Comparison of ENCODE assay signal across 8 cellular contexts in genomic region chr11:9461068-9461759, GRCh38.
DNase-seq lines count a peak whose midpoint lies in the region; ATAC-seq and TF ChIP-seq lines count a peak whose summit lies in the region.

No MANE protein-coding gene starts in this region.

- DNase-seq in AG20443 (ENCODE audit: low spot score) (peak; percentile 92), NCI-H345 treated with DMSO at 0.1 percent for 48 hours (lab: John Stamatoyannopoulos, UW; ENCODE audit: unreplicated experiment) (peak; percentile 85), coronary artery (ENCODE audit: low spot score) (peak; percentile 96), left kidney (ENCODE audit: low read depth, low spot score) (peak; percentile 97)
- DNase-seq in activated CD4-positive, alpha-beta T cell treated with anti-CD3 and anti-CD28 coated beads for 4 hours = peak; percentile 72 to 77
- peak; percentile 76 to 80 for DNase-seq in stimulated activated CD4-positive, alpha-beta T cell treated with anti-CD3 and anti-CD28 coated beads, Interleukin-2, amount 100 ng/mL, for 24 hours

- H3K27ac ChIP-seq in coronary artery = peak overlapping the region; percentile 95 to 99

- no peak for TF ChIP-seq CTCF in coronary artery (IDR thresholded peaks at IDR 0.05)

- H3K4me3 ChIP-seq in coronary artery = peak overlapping the region; percentile 77

- ATAC-seq in GM19035 (IDR thresholded peaks at IDR 0.05; ENCODE audit: unreplicated experiment) (peak; percentile 51), HG03280 (IDR thresholded peaks at IDR 0.05; ENCODE audit: unreplicated experiment) (peak; percentile 51)

Comparison
In these comparisons a context has a peak if more than half of its experiments do, and no peak if none do; other contexts are left out.
1. Peak in every context shown above with its lines: DNase-seq, ATAC-seq, H3K4me3 ChIP-seq and H3K27ac ChIP-seq.